In the genomic region with DNA sequence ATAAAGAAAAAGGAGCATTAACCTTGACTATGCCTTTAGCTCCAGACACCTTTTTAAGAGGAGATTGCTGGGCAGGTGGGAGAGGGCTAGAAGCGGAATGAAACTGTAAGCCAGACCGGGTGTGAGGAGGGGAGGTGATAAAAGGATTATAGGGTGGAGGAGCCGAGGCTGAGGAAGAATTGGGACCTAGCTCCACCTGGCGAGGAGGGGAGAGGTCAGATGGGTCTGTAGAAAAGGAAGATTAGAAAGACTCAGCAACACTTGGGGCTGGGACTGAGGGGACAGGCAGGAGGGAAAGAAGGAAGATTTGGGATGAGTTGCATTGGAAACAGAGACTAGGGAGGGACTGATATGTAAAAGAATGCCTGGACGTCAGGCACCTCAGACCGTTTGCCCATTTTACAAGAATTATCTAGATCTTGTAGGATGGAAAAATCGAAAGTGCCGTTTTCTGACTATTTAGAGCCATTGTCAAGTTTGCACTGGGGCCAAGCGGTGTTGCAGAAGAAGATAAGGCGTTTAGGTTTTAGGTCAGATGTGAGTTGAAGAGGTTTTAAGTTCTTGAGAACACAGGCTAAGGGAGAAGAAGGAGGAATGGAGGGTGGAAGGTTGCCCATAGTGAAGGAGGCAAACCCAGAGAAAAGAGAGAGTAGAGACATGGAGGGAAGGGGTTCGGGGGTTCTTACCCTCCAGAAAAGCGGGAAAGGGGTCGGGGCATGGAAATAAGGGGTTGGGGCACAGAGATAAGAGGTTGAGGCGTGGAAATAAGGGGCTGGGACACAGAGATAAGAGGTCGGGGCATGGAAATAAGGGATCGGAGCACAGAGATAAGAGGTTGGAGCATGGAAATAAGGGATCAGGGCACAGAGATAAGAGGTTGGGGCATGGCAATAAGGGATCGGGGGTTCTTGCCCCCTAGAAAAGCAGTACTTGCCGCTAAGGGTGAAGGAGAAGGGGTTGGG, we compare ENCODE assay signal across 1 cellular context.
TF ChIP-seq lines count a peak whose summit lies in the region.
"Not testable (repeated sequence)": the region's sequence is repeated elsewhere in the genome, so short reads cannot be mapped to it uniquely, and the experiment has no call there.

No MANE protein-coding gene starts in this region.

TF ChIP-seq in K562, 482 proteins besides CTCF, POLR2A, EP300 and RAD21 (continued from another document):
- TF ChIP-seq, protein P1, sequence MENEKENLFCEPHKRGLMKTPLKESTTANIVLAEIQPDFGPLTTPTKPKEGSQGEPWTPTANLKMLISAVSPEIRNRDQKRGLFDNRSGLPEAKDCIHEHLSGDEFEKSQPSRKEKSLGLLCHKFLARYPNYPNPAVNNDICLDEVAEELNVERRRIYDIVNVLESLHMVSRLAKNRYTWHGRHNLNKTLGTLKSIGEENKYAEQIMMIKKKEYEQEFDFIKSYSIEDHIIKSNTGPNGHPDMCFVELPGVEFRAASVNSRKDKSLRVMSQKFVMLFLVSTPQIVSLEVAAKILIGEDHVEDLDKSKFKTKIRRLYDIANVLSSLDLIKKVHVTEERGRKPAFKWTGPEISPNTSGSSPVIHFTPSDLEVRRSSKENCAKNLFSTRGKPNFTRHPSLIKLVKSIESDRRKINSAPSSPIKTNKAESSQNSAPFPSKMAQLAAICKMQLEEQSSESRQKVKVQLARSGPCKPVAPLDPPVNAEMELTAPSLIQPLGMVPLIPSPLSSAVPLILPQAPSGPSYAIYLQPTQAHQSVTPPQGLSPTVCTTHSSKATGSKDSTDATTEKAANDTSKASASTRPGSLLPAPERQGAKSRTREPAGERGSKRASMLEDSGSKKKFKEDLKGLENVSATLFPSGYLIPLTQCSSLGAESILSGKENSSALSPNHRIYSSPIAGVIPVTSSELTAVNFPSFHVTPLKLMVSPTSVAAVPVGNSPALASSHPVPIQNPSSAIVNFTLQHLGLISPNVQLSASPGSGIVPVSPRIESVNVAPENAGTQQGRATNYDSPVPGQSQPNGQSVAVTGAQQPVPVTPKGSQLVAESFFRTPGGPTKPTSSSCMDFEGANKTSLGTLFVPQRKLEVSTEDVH (IDR thresholded peaks at IDR 0.05; ENCODE audit: low read depth, partially characterized antibody) = peak; percentile 21
- TF ChIP-seq, protein P2, sequence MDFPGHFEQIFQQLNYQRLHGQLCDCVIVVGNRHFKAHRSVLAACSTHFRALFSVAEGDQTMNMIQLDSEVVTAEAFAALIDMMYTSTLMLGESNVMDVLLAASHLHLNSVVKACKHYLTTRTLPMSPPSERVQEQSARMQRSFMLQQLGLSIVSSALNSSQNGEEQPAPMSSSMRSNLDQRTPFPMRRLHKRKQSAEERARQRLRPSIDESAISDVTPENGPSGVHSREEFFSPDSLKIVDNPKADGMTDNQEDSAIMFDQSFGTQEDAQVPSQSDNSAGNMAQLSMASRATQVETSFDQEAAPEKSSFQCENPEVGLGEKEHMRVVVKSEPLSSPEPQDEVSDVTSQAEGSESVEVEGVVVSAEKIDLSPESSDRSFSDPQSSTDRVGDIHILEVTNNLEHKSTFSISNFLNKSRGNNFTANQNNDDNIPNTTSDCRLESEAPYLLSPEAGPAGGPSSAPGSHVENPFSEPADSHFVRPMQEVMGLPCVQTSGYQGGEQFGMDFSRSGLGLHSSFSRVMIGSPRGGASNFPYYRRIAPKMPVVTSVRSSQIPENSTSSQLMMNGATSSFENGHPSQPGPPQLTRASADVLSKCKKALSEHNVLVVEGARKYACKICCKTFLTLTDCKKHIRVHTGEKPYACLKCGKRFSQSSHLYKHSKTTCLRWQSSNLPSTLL (IDR thresholded peaks at IDR 0.05) = 0 out of 2 replicates have a peak, but pooled peaks have one; percentile 21
- TF ChIP-seq KDM1A (IDR thresholded peaks at IDR 0.05) = peak; percentile 55 to 63
- peak; percentile 69; the same call in 1 of the 2 replicates for TF ChIP-seq MYNN (IDR thresholded peaks at IDR 0.05)
- TF ChIP-seq MYNN (CRISPR knock-in tag; IDR thresholded peaks at IDR 0.05); JUND (tag; IDR thresholded peaks at IDR 0.05; ENCODE audit: borderline replicate concordance, low read depth, low read length): not testable (repeated sequence)
- TF ChIP-seq PHB2 (IDR thresholded peaks at IDR 0.05; ENCODE audit: low read depth) = peak; percentile 97
- TF ChIP-seq PML (IDR thresholded peaks at IDR 0.05; ENCODE audit: low read length) = peak; percentile 55; the same call in 1 of the 2 replicates
- TF ChIP-seq DPF2 (IDR thresholded peaks at IDR 0.05) = peak; percentile 94
- peak; percentile 19; the same call in 1 of the 2 replicates for TF ChIP-seq RB1 (IDR thresholded peaks at IDR 0.05; ENCODE audit: low read depth)
- TF ChIP-seq NFATC3 (IDR thresholded peaks at IDR 0.05) = peak; percentile 88
- TF ChIP-seq ELF4 (CRISPR knock-in tag; IDR thresholded peaks at IDR 0.05) = peak; percentile 99
- TF ChIP-seq TAL1 (IDR thresholded peaks at IDR 0.05) = peak; percentile 99
- 0 out of 2 replicates have a peak, but pooled peaks have one; percentile 28 for TF ChIP-seq ATF7 (IDR thresholded peaks at IDR 0.05)
- TF ChIP-seq ARID2 (IDR thresholded peaks at IDR 0.05) = peak; percentile 84
- peak; percentile 33; the same call in 1 of the 2 replicates for TF ChIP-seq NR2C1 (IDR thresholded peaks at IDR 0.05)
- TF ChIP-seq NR2C1 (tag; IDR thresholded peaks at IDR 0.05) = peak; percentile 41
- peak; percentile 23; the same call in 1 of the 2 replicates for TF ChIP-seq EP400 (IDR thresholded peaks at IDR 0.05)
- peak; percentile 97 for TF ChIP-seq NCOR1 (IDR thresholded peaks at IDR 0.05)
- peak in 1 of 2 experiments; percentile 86 for TF ChIP-seq NCOA2 (IDR thresholded peaks at IDR 0.05; ENCODE audit: partially characterized antibody in 2 of 2)
- peak; percentile 45 to 56; a peak in 3 of 4 replicates for TF ChIP-seq FOXK2 (conservative IDR thresholded peaks at IDR 0.05 in 1 of 2, IDR thresholded peaks at IDR 0.05 in 1 of 2; ENCODE audit: low read depth in 2 of 2)
- TF ChIP-seq LCOR (CRISPR knock-in tag; IDR thresholded peaks at IDR 0.05) = peak; percentile 64; the same call in 1 of the 2 replicates
- peak; percentile 32; the same call in 1 of the 2 replicates for TF ChIP-seq MTA3 (IDR thresholded peaks at IDR 0.05; ENCODE audit: borderline replicate concordance)
- 0 out of 2 replicates have a peak, but pooled peaks have one; percentile 32 for TF ChIP-seq FOSL1 (tag; conservative IDR thresholded peaks at IDR 0.05)
- TF ChIP-seq NCOA1 (IDR thresholded peaks at IDR 0.05; ENCODE audit: low read depth) = peak; percentile 76
- peak; percentile 72 for TF ChIP-seq ADNP (tag; IDR thresholded peaks at IDR 0.05)
- TF ChIP-seq, protein P3, sequence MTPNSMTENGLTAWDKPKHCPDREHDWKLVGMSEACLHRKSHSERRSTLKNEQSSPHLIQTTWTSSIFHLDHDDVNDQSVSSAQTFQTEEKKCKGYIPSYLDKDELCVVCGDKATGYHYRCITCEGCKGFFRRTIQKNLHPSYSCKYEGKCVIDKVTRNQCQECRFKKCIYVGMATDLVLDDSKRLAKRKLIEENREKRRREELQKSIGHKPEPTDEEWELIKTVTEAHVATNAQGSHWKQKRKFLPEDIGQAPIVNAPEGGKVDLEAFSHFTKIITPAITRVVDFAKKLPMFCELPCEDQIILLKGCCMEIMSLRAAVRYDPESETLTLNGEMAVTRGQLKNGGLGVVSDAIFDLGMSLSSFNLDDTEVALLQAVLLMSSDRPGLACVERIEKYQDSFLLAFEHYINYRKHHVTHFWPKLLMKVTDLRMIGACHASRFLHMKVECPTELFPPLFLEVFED (CRISPR knock-in tag; conservative IDR thresholded peaks at IDR 0.05) = peak; percentile 36; the same call in 1 of the 2 replicates
- 0 out of 4 replicates have a peak, but pooled peaks have one; percentile 30 to 37 for TF ChIP-seq MAZ (CRISPR knock-in tag; conservative IDR thresholded peaks at IDR 0.05 in 1 of 2, IDR thresholded peaks at IDR 0.05 in 1 of 2)
- peak; percentile 98 for TF ChIP-seq SMARCE1 (IDR thresholded peaks at IDR 0.05)
- peak; percentile 46; the same call in 1 of the 2 replicates for TF ChIP-seq KLF16 (IDR thresholded peaks at IDR 0.05)
- 0 out of 2 replicates have a peak, but pooled peaks have one; percentile 5 for TF ChIP-seq JUND (IDR thresholded peaks at IDR 0.05; ENCODE audit: borderline replicate concordance, low read depth, low read length)
- TF ChIP-seq, protein P4, sequence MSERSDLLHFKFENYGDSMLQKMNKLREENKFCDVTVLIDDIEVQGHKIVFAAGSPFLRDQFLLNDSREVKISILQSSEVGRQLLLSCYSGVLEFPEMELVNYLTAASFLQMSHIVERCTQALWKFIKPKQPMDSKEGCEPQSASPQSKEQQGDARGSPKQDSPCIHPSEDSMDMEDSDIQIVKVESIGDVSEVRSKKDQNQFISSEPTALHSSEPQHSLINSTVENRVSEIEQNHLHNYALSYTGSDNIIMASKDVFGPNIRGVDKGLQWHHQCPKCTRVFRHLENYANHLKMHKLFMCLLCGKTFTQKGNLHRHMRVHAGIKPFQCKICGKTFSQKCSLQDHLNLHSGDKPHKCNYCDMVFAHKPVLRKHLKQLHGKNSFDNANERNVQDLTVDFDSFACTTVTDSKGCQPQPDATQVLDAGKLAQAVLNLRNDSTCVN (CRISPR knock-in tag; IDR thresholded peaks at IDR 0.05) = peak; percentile 90; the same call in 1 of the 2 replicates
- peak; percentile 84 for TF ChIP-seq CTBP1 (IDR thresholded peaks at IDR 0.05; ENCODE audit: borderline replicate concordance)
- TF ChIP-seq OTX1 (CRISPR knock-in tag; IDR thresholded peaks at IDR 0.05) = peak; percentile 90; the same call in 1 of the 2 replicates
- peak; percentile 36; the same call in 1 of the 2 replicates for TF ChIP-seq STAT5A (IDR thresholded peaks at IDR 0.05; ENCODE audit: borderline replicate concordance, low read length)
- peak; percentile 90 to 92 for TF ChIP-seq TRIM24 (IDR thresholded peaks at IDR 0.05)
- TF ChIP-seq CCNT2 (IDR thresholded peaks at IDR 0.05; ENCODE audit: borderline replicate concordance, extremely low read depth, insufficient read length, low read depth, low read length) = peak; percentile 27
- TF ChIP-seq HDAC2 (IDR thresholded peaks at IDR 0.05) = peak; percentile 25; the same call in 1 of the 2 replicates
- TF ChIP-seq, protein P5, sequence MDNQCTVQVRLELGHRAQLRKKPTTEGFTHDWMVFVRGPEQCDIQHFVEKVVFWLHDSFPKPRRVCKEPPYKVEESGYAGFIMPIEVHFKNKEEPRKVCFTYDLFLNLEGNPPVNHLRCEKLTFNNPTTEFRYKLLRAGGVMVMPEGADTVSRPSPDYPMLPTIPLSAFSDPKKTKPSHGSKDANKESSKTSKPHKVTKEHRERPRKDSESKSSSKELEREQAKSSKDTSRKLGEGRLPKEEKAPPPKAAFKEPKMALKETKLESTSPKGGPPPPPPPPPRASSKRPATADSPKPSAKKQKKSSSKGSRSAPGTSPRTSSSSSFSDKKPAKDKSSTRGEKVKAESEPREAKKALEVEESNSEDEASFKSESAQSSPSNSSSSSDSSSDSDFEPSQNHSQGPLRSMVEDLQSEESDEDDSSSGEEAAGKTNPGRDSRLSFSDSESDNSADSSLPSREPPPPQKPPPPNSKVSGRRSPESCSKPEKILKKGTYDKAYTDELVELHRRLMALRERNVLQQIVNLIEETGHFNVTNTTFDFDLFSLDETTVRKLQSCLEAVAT (IDR thresholded peaks at IDR 0.05) = 0 out of 4 replicates have a peak, but pooled peaks of 1 of the 2 experiments have one; percentile 22
- peak; percentile 98 for TF ChIP-seq CC2D1A (IDR thresholded peaks at IDR 0.05)
- TF ChIP-seq CBFA2T3 (IDR thresholded peaks at IDR 0.05) = peak; percentile 96
- 0 out of 2 replicates have a peak, but pooled peaks have one; percentile 49 for TF ChIP-seq ZNF589 (CRISPR knock-in tag; IDR thresholded peaks at IDR 0.05; ENCODE audit: low read depth)
- TF ChIP-seq HLTF (IDR thresholded peaks at IDR 0.05) = peak; percentile 76
- 0 out of 2 replicates have a peak, but pooled peaks have one; percentile 65 for TF ChIP-seq CXXC5 (CRISPR knock-in tag; IDR thresholded peaks at IDR 0.05)
- peak; percentile 95 for TF ChIP-seq SMARCA4 (IDR thresholded peaks at IDR 0.05)
- TF ChIP-seq TAF7 (tag; IDR thresholded peaks at IDR 0.05) = 0 out of 2 replicates have a peak, but pooled peaks have one; percentile 26
- 0 out of 2 replicates have a peak, but pooled peaks have one; percentile 24 for TF ChIP-seq HEY1 (CRISPR knock-in tag; IDR thresholded peaks at IDR 0.05; ENCODE audit: borderline replicate concordance)
- TF ChIP-seq TCF3 (CRISPR knock-in tag; IDR thresholded peaks at IDR 0.05) = peak; percentile 74
- 0 out of 2 replicates have a peak, but pooled peaks have one; percentile 57 for TF ChIP-seq FOXJ2 (tag; IDR thresholded peaks at IDR 0.05)
- peak; percentile 20; the same call in 1 of the 2 replicates for TF ChIP-seq GATA2 (CRISPR knock-in tag; IDR thresholded peaks at IDR 0.05)
TF ChIP-seq in K562: peak in this region for 72; not testable (repeated sequence) for 410.
